ENCODE assay signal across 1 cellular context in the genomic region with DNA sequence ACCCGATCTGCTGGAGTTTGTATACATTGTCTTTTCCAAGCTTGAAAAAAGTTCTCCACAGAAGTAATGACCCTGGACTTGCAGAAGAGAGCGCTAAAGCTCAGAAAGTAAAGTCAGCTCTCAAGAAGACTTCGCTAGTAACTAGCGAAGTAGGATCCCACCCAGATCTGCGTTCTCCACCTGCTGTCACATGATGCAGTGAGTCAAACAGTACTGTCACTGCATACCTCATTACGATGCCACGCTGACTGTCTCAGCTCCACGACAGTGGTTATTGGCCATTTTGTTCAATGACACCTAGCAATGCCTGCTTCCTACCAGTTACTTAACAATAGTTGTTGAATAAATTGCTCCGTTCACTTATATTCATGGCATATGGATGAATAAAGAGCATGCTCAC.
TF ChIP-seq lines count a peak whose summit lies in the region.

No MANE protein-coding gene starts in this region.

TF ChIP-seq in H1, 55 proteins besides CTCF, POLR2A, EP300 and RAD21 (continued from another document):
- TF ChIP-seq, protein P1, sequence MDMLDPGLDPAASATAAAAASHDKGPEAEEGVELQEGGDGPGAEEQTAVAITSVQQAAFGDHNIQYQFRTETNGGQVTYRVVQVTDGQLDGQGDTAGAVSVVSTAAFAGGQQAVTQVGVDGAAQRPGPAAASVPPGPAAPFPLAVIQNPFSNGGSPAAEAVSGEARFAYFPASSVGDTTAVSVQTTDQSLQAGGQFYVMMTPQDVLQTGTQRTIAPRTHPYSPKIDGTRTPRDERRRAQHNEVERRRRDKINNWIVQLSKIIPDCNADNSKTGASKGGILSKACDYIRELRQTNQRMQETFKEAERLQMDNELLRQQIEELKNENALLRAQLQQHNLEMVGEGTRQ (IDR thresholded peaks at IDR 0.05; ENCODE audit: low read length) = peak; percentile 81
- TF ChIP-seq, protein P2, sequence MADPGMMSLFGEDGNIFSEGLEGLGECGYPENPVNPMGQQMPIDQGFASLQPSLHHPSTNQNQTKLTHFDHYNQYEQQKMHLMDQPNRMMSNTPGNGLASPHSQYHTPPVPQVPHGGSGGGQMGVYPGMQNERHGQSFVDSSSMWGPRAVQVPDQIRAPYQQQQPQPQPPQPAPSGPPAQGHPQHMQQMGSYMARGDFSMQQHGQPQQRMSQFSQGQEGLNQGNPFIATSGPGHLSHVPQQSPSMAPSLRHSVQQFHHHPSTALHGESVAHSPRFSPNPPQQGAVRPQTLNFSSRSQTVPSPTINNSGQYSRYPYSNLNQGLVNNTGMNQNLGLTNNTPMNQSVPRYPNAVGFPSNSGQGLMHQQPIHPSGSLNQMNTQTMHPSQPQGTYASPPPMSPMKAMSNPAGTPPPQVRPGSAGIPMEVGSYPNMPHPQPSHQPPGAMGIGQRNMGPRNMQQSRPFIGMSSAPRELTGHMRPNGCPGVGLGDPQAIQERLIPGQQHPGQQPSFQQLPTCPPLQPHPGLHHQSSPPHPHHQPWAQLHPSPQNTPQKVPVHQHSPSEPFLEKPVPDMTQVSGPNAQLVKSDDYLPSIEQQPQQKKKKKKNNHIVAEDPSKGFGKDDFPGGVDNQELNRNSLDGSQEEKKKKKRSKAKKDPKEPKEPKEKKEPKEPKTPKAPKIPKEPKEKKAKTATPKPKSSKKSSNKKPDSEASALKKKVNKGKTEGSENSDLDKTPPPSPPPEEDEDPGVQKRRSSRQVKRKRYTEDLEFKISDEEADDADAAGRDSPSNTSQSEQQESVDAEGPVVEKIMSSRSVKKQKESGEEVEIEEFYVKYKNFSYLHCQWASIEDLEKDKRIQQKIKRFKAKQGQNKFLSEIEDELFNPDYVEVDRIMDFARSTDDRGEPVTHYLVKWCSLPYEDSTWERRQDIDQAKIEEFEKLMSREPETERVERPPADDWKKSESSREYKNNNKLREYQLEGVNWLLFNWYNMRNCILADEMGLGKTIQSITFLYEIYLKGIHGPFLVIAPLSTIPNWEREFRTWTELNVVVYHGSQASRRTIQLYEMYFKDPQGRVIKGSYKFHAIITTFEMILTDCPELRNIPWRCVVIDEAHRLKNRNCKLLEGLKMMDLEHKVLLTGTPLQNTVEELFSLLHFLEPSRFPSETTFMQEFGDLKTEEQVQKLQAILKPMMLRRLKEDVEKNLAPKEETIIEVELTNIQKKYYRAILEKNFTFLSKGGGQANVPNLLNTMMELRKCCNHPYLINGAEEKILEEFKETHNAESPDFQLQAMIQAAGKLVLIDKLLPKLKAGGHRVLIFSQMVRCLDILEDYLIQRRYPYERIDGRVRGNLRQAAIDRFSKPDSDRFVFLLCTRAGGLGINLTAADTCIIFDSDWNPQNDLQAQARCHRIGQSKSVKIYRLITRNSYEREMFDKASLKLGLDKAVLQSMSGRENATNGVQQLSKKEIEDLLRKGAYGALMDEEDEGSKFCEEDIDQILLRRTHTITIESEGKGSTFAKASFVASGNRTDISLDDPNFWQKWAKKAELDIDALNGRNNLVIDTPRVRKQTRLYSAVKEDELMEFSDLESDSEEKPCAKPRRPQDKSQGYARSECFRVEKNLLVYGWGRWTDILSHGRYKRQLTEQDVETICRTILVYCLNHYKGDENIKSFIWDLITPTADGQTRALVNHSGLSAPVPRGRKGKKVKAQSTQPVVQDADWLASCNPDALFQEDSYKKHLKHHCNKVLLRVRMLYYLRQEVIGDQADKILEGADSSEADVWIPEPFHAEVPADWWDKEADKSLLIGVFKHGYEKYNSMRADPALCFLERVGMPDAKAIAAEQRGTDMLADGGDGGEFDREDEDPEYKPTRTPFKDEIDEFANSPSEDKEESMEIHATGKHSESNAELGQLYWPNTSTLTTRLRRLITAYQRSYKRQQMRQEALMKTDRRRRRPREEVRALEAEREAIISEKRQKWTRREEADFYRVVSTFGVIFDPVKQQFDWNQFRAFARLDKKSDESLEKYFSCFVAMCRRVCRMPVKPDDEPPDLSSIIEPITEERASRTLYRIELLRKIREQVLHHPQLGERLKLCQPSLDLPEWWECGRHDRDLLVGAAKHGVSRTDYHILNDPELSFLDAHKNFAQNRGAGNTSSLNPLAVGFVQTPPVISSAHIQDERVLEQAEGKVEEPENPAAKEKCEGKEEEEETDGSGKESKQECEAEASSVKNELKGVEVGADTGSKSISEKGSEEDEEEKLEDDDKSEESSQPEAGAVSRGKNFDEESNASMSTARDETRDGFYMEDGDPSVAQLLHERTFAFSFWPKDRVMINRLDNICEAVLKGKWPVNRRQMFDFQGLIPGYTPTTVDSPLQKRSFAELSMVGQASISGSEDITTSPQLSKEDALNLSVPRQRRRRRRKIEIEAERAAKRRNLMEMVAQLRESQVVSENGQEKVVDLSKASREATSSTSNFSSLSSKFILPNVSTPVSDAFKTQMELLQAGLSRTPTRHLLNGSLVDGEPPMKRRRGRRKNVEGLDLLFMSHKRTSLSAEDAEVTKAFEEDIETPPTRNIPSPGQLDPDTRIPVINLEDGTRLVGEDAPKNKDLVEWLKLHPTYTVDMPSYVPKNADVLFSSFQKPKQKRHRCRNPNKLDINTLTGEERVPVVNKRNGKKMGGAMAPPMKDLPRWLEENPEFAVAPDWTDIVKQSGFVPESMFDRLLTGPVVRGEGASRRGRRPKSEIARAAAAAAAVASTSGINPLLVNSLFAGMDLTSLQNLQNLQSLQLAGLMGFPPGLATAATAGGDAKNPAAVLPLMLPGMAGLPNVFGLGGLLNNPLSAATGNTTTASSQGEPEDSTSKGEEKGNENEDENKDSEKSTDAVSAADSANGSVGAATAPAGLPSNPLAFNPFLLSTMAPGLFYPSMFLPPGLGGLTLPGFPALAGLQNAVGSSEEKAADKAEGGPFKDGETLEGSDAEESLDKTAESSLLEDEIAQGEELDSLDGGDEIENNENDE (IDR thresholded peaks at IDR 0.05; ENCODE audit: insufficient replicate concordance, low read length) = no peak
- TF ChIP-seq RNF2 (IDR thresholded peaks at IDR 0.05; ENCODE audit: borderline replicate concordance, low read depth, low read length, missing control alignments, poor library complexity, severe bottlenecking) = no peak
- no peak for TF ChIP-seq CHD1 (IDR thresholded peaks at IDR 0.05; ENCODE audit: low read depth, low read length)
- TF ChIP-seq SP4 (IDR thresholded peaks at IDR 0.05; ENCODE audit: low read length) = no peak
- TF ChIP-seq SIN3A (conservative IDR thresholded peaks at IDR 0.05 in 1 of 2, IDR thresholded peaks at IDR 0.05 in 1 of 2; ENCODE audit: low read depth in 1 of 2, low read length in 2 of 2) = 0 out of 4 replicates have a peak, but pooled peaks of 1 of the 2 experiments have one; percentile 24
- no peak for TF ChIP-seq MAFK (IDR thresholded peaks at IDR 0.05; ENCODE audit: low read depth, low read length)
- no peak for TF ChIP-seq GTF2F1 (IDR thresholded peaks at IDR 0.05; ENCODE audit: borderline replicate concordance, low read depth, low read length)
